Comparison of ENCODE assay signal across 19 cellular contexts in genomic region chr11:26860411-26860810, GRCh38.
"Had no signal": no experiment of that assay in that cellular context is flagged by ENCODE, and none has a peak within 500 bp of the region (broad histone marks: within the 10 kb centered on the region; RNA-seq: fewer than 3 reads in every experiment).

No MANE protein-coding gene starts in this region.

- H3K4me1 Mint-ChIP-seq: activated naive CD4-positive, alpha-beta T cell treated with anti-CD3 and anti-CD28 coated beads, Interleukin-2, amount 50 U/mL, for 24 hours; mesothelial cell of epicardium; stimulated activated memory B cell treated with anti-CD40 and anti-IgM and Interleukin-4, amounts not matched to agents 10 μg/mL and 1 μg/mL and 100 μg/mL, for 72 hours had no signal

- ATAC-seq: activated T-cell treated with anti-CD3 and anti-CD28 coated beads, Interleukin-2, amount 50 U/mL, for 72 hours; heart left ventricle; left lung; natural killer cell treated with Interleukin-12 subunit alpha and Interleukin-12 subunit beta and Interleukin-15 and Interleukin-18, amount 100 ng/mL, for 72 hours; sciatic nerve; stimulated activated memory B cell treated with anti-CD40 and anti-IgM and Interleukin-4, amounts not matched to agents 10 μg/mL and 1 μg/mL and 100 μg/mL, for 72 hours; upper lobe of right lung had no signal

- H3K9me3 Mint-ChIP-seq: activated naive CD4-positive, alpha-beta T cell treated with anti-CD3 and anti-CD28 coated beads, Interleukin-2, amount 50 U/mL, for 24 hours; mesothelial cell of epicardium had no signal

- H3K4me1 ChIP-seq: adrenal gland, esophagus muscularis mucosa, heart left ventricle, left lung, upper lobe of right lung had no signal

- H3K27ac Mint-ChIP-seq: activated naive CD4-positive, alpha-beta T cell treated with anti-CD3 and anti-CD28 coated beads, Interleukin-2, amount 50 U/mL, for 24 hours; activated T-cell treated with anti-CD3 and anti-CD28 coated beads, Interleukin-2, amount 50 U/mL, for 72 hours; mesothelial cell of epicardium; natural killer cell treated with Interleukin-12 subunit alpha and Interleukin-12 subunit beta and Interleukin-15 and Interleukin-18, amount 100 ng/mL, for 72 hours; stimulated activated memory B cell treated with anti-CD40 and anti-IgM and Interleukin-4, amounts not matched to agents 10 μg/mL and 1 μg/mL and 100 μg/mL, for 72 hours had no signal

- H3K27ac ChIP-seq: adrenal gland, cardiac muscle cell, esophagus muscularis mucosa, heart left ventricle, left lung, upper lobe of right lung, WERI-Rb-1 had no signal

- H3K36me3 Mint-ChIP-seq: activated naive CD4-positive, alpha-beta T cell treated with anti-CD3 and anti-CD28 coated beads, Interleukin-2, amount 50 U/mL, for 24 hours; mesothelial cell of epicardium; natural killer cell treated with Interleukin-12 subunit alpha and Interleukin-12 subunit beta and Interleukin-15 and Interleukin-18, amount 100 ng/mL, for 72 hours; stimulated activated memory B cell treated with anti-CD40 and anti-IgM and Interleukin-4, amounts not matched to agents 10 μg/mL and 1 μg/mL and 100 μg/mL, for 72 hours had no signal

- H3K4me3 Mint-ChIP-seq: activated naive CD4-positive, alpha-beta T cell treated with anti-CD3 and anti-CD28 coated beads, Interleukin-2, amount 50 U/mL, for 24 hours; activated T-cell treated with anti-CD3 and anti-CD28 coated beads, Interleukin-2, amount 50 U/mL, for 72 hours; mesothelial cell of epicardium; natural killer cell treated with Interleukin-12 subunit alpha and Interleukin-12 subunit beta and Interleukin-15 and Interleukin-18, amount 100 ng/mL, for 72 hours; stimulated activated memory B cell treated with anti-CD40 and anti-IgM and Interleukin-4, amounts not matched to agents 10 μg/mL and 1 μg/mL and 100 μg/mL, for 72 hours had no signal

- H3K36me3 ChIP-seq: adrenal gland, cardiac muscle cell, esophagus muscularis mucosa, heart left ventricle, left lung, upper lobe of right lung, WERI-Rb-1 had no signal

- H3K27me3 Mint-ChIP-seq: activated naive CD4-positive, alpha-beta T cell treated with anti-CD3 and anti-CD28 coated beads, Interleukin-2, amount 50 U/mL, for 24 hours; natural killer cell treated with Interleukin-12 subunit alpha and Interleukin-12 subunit beta and Interleukin-15 and Interleukin-18, amount 100 ng/mL, for 72 hours; stimulated activated memory B cell treated with anti-CD40 and anti-IgM and Interleukin-4, amounts not matched to agents 10 μg/mL and 1 μg/mL and 100 μg/mL, for 72 hours had no signal

- H3K27me3 ChIP-seq: adrenal gland, cardiac muscle cell, esophagus muscularis mucosa, heart left ventricle, left lung, upper lobe of right lung had no signal

- H3K4me3 ChIP-seq: adrenal gland, cardiac muscle cell, esophagus muscularis mucosa, heart left ventricle, left lung, upper lobe of right lung had no signal

- DNase-seq: activated CD4-positive, alpha-beta T cell treated with anti-CD3 and anti-CD28 coated beads, Interleukin-2, amount 50 U/mL, for 4 hours; activated gamma-delta T cell; activated T-cell treated with anti-CD3 and anti-CD28 coated beads, Interleukin-2, amount 50 U/mL, for 72 hours; adrenal gland; dermis blood vessel endothelial cell; effector memory CD4-positive, alpha-beta T cell; heart left ventricle; left lung; stimulated activated CD4-positive, alpha-beta T cell treated with anti-CD3 and anti-CD28 coated beads, Interleukin-4, amount 100 ng/mL, for 24 hours; T-helper 2 cell; upper lobe of right lung; WERI-Rb-1 had no signal
